21 cellular contexts compared by ENCODE assay signal in the genomic region with DNA sequence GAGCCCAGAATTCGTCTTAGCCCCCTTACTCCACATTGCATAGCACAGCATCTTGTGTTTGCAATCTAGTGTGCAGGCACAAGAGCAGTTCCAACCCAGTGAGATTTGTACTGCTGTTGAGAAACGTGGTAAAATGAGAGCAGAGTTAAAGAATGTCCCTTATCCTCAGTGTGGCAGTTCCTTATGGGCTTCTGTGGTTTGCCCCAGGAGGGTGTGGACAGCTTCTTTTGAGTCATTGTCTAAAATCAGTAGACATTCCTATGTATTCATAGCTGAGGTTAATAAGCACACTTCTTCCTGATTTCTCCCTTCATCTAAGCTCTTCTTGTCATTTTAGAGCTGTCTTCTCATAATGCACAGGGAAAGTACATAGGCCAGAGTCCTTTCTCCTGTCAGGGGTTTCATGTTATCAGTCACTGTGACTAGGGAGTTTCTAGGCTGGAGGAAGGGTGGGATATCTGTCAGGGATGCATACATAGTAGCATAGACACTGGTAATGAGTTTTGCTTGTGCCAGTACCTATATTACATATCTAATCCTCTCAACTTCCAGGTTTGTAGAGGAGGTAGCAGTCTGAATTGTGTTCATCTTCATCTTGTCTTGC. TPM values are rescaled to one million over a fixed set of nuclear protein-coding genes. Genes with fewer than 3 reads are reported as not detected.
DNase-seq lines count a peak whose midpoint lies in the region; ATAC-seq, FAIRE-seq and TF ChIP-seq lines count a peak whose summit lies in the region.
"Had no signal": no experiment of that assay in that cellular context is flagged by ENCODE, and none has a peak within 500 bp of the region (broad histone marks: within the 10 kb centered on the region; RNA-seq: fewer than 3 reads in every experiment).

No MANE protein-coding gene starts in this region.

- H3K9me3 Mint-ChIP-seq in activated T-helper 17 cell treated with anti-CD3 and anti-CD28 coated beads, Interleukin-2, amount 50 U/mL, for 72 hours = no peaks in the 10 kb centered on the region
- H3K9me3 Mint-ChIP-seq: IgD-negative memory B cell had no signal

- H3K27ac ChIP-seq in gastrocnemius medialis = peak overlapping the region; percentile 80 to 94 (median 88)
- no peak overlapping the region for H3K27ac ChIP-seq in small intestine (ENCODE audit: low read depth in 1 of 2, low read length in 1 of 2)
- H3K27ac ChIP-seq: heart left ventricle, vagina had no signal

- intact Hi-C loops in gastrocnemius medialis (cut with DNase I; ENCODE audit: low total_unique reads) = loop anchor here (5.0 kb wide), 2 partner anchors 224 to 1219 kb away; a partner anchor contains a TSS

- H3K36me3 ChIP-seq in gastrocnemius medialis (no peaks in the 10 kb centered on the region), small intestine (ENCODE audit: control insufficient read depth in 2 of 2, insufficient read depth in 2 of 2, low read length in 2 of 2) (no peaks in the 10 kb centered on the region)
- H3K36me3 ChIP-seq: heart left ventricle, vagina had no signal

- H3K27ac Mint-ChIP-seq in activated T-helper 17 cell treated with anti-CD3 and anti-CD28 coated beads, Interleukin-2, amount 50 U/mL, for 72 hours = no peak overlapping the region
- H3K27ac Mint-ChIP-seq: CD4-positive, CD25-positive, alpha-beta regulatory T cell; IgD-negative memory B cell; naive B cell had no signal

- FAIRE-seq in RCC 7860 (lab: Jason Lieb, UNC) (peak; percentile 99), small intestine (lab: Jason Lieb, UNC) (no peak)

- H3K36me3 Mint-ChIP-seq in activated T-helper 17 cell treated with anti-CD3 and anti-CD28 coated beads, Interleukin-2, amount 50 U/mL, for 72 hours (ENCODE audit: low read depth) = no peaks in the 10 kb centered on the region
- H3K36me3 Mint-ChIP-seq: CD4-positive, CD25-positive, alpha-beta regulatory T cell; IgD-negative memory B cell had no signal

- H3K4me1 ChIP-seq in gastrocnemius medialis = peaks cover 22 to 25% of the 10 kb centered on the region in 2 donors
- no peaks in the 10 kb centered on the region for H3K4me1 ChIP-seq in small intestine (ENCODE audit: control insufficient read depth in 2 of 2, insufficient read depth in 1 of 2, low read depth in 1 of 2, low read length in 1 of 2)
- H3K4me1 ChIP-seq: heart left ventricle, vagina had no signal

- ATAC-seq in gastrocnemius medialis (no peak), GM21576 (IDR thresholded peaks at IDR 0.05; ENCODE audit: unreplicated experiment) (no peak), GM18517 (IDR thresholded peaks at IDR 0.05; ENCODE audit: unreplicated experiment) (no peak)
- no peak for ATAC-seq in activated T-helper 17 cell treated with anti-CD3 and anti-CD28 coated beads, Interleukin-2, amount 50 U/mL, for 72 hours (replicated peaks)
- ATAC-seq: heart left ventricle had no signal

- no peak for TF ChIP-seq CTCF in gastrocnemius medialis (IDR thresholded peaks at IDR 0.05 in 4 of 5, conservative IDR thresholded peaks at IDR 0.05 in 1 of 5)

- H3K27me3 Mint-ChIP-seq in activated T-helper 17 cell treated with anti-CD3 and anti-CD28 coated beads, Interleukin-2, amount 50 U/mL, for 72 hours = no peaks in the 10 kb centered on the region
- H3K27me3 Mint-ChIP-seq: IgD-negative memory B cell, naive B cell had no signal

- H3K27me3 ChIP-seq in gastrocnemius medialis (no peaks in the 10 kb centered on the region), small intestine (ENCODE audit: control insufficient read depth in 2 of 2, insufficient read depth in 2 of 2, low read length in 2 of 2) (no peaks in the 10 kb centered on the region)
- H3K27me3 ChIP-seq: heart left ventricle, vagina had no signal

- H3K4me3 ChIP-seq in gastrocnemius medialis (no peak overlapping the region), small intestine (ENCODE audit: low read depth in 1 of 2, low read length in 2 of 2) (no peak overlapping the region)
- H3K4me3 ChIP-seq: heart left ventricle, vagina had no signal

- DNase-seq in GM04503 (ENCODE audit: low read depth) (peak; percentile 62), RCC 7860 (ENCODE audit: low spot score) (peak; percentile 97), fibroblast of gingiva (ENCODE audit: low read depth) (peak; percentile 33), gastrocnemius medialis (no peak), small intestine (no peak)
- DNase-seq: activated CD4-positive, alpha-beta T cell treated with anti-CD3 and anti-CD28 coated beads, Interleukin-2, amount 50 U/mL, for 4 hours; CD4-positive, CD25-positive, alpha-beta regulatory T cell; effector CD4-positive, alpha-beta T cell; GF-D8; heart left ventricle; naive B cell; NCI-H510A; retina; RPMI8226; stimulated activated CD4-positive, alpha-beta T cell treated with anti-CD3 and anti-CD28 coated beads, Interleukin-4, amount 100 ng/mL, for 1 hour; T-helper 9 cell had no signal

- WGBS in small intestine, 3 donors = 56 to 71% (median 68%) methylated on average over 2 of the region's 2 CpGs

- H3K4me1 Mint-ChIP-seq in activated T-helper 17 cell treated with anti-CD3 and anti-CD28 coated beads, Interleukin-2, amount 50 U/mL, for 72 hours = no peaks in the 10 kb centered on the region
- H3K4me1 Mint-ChIP-seq: CD4-positive, CD25-positive, alpha-beta regulatory T cell; IgD-negative memory B cell; naive B cell had no signal

- in situ Hi-C loops in gastrocnemius medialis (cut with MboI; ENCODE audit: low sequenced_read_pairs in 4 of 4) = loop anchor here in 1 of 4 donors (25.0 kb wide), 1 partner anchor 139 kb away; a partner anchor contains a TSS

- H3K9me3 ChIP-seq in gastrocnemius medialis = no peaks in the 10 kb centered on the region
- no peaks in the 10 kb centered on the region for H3K9me3 ChIP-seq in small intestine (ENCODE audit: control insufficient read depth, low read depth)
- H3K9me3 ChIP-seq: heart left ventricle, vagina had no signal

- no peak overlapping the region for H3K4me3 Mint-ChIP-seq in activated T-helper 17 cell treated with anti-CD3 and anti-CD28 coated beads, Interleukin-2, amount 50 U/mL, for 72 hours
- H3K4me3 Mint-ChIP-seq: CD4-positive, CD25-positive, alpha-beta regulatory T cell; IgD-negative memory B cell; naive B cell had no signal

- TF ChIP-seq POLR2A in gastrocnemius medialis (IDR thresholded peaks at IDR 0.05) = no peak

RNA-seq across cellular contexts. Expression of a gene that starts 2.0 kb away (rescaled TPM):
- total RNA-seq in gastrocnemius medialis = 100 to 1,000 TPM in 1 of 4 donors, 10 to 100 TPM in 3; 14.5 to 163 (median 28.9) TPM
- polyA plus RNA-seq in small intestine = under 1 TPM in 1 of 3 donors, not detected in 2; 0.10 TPM
- total RNA-seq in activated T-helper 17 cell treated with anti-CD3 and anti-CD28 coated beads, Interleukin-2, amount 50 U/mL, for 72 hours = under 1 TPM; 0.32 to 0.45 TPM
- polyA plus RNA-seq: IgD-negative memory B cell had no signal

Comparison
In these comparisons a context has a peak if more than half of its experiments do, and no peak if none do; other contexts are left out.
1. DNase-seq: peak in GM04503 (single experiment), RCC 7860 (single experiment) and fibroblast of gingiva (single experiment); none in gastrocnemius medialis (0 of 2) and small intestine (single experiment).
2. H3K27ac ChIP-seq: peak in gastrocnemius medialis (4 of 4); none in small intestine (0 of 2).
3. RNA of a gene that starts 2.0 kb away (total RNA-seq): 14.5 to 163 TPM in gastrocnemius medialis; 0.32 to 0.45 TPM in activated T-helper 17 cell treated with anti-CD3 and anti-CD28 coated beads, Interleukin-2, amount 50 U/mL, for 72 hours; every median in the first group is over 10 times any median in the second.